In genomic region chr5:81097733-81098132, GRCh38 we compare ENCODE assay signal across 29 cellular contexts.
DNase-seq lines count a peak whose midpoint lies in the region; ATAC-seq lines count a peak whose summit lies in the region.
"Had no signal": no experiment of that assay in that cellular context is flagged by ENCODE, and none has a peak within 500 bp of the region (broad histone marks: within the 10 kb centered on the region; RNA-seq: fewer than 3 reads in every experiment).

No MANE protein-coding gene starts in this region.

- H2AFZ ChIP-seq in mesenchymal stem cell (ENCODE audit: low read depth, low read length), result no peak overlapping the region
- H2AFZ ChIP-seq: parathyroid adenoma had no signal

- no peaks in the 10 kb centered on the region for H3K36me3 Mint-ChIP-seq in stimulated activated memory B cell treated with anti-CD40 and anti-IgM and Interleukin-4, amounts not matched to agents 10 μg/mL and 1 μg/mL and 100 μg/mL, for 72 hours
- H3K36me3 Mint-ChIP-seq: activated CD8-positive, alpha-beta memory T cell treated with anti-CD3 and anti-CD28 coated beads, Interleukin-2, amount 10 ng/mL, durations not matched to agents 7 days and 5 days had no signal

- no peak overlapping the region for H3K9ac ChIP-seq in mesenchymal stem cell (ENCODE audit: low read length)
- H3K9ac ChIP-seq: parathyroid adenoma had no signal

- no peak overlapping the region for H3K27ac Mint-ChIP-seq in stimulated activated memory B cell treated with anti-CD40 and anti-IgM and Interleukin-4, amounts not matched to agents 10 μg/mL and 1 μg/mL and 100 μg/mL, for 72 hours
- H3K27ac Mint-ChIP-seq: activated CD8-positive, alpha-beta memory T cell treated with anti-CD3 and anti-CD28 coated beads, Interleukin-2, amount 10 ng/mL, durations not matched to agents 7 days and 5 days; activated naive CD8-positive, alpha-beta T cell treated with anti-CD3 and anti-CD28 coated beads, Interleukin-2, amount 10 ng/mL, durations not matched to agents 7 days and 5 days; B cell; stimulated activated naive CD8-positive, alpha-beta T cell treated with anti-CD3 and anti-CD28 coated beads, Interleukin-15, Interleukin-2, amounts not matched to agents 100 ng/mL and 50 ng/mL, for 24 hours; T-helper 17 cell had no signal

- H2BK5ac ChIP-seq in mesenchymal stem cell (ENCODE audit: low read depth, low read length, poor library complexity, severe bottlenecking), result no peak overlapping the region

- H4K91ac ChIP-seq in mesenchymal stem cell (ENCODE audit: low read length), result no peak overlapping the region

- H3K27me3 Mint-ChIP-seq in stimulated activated memory B cell treated with anti-CD40 and anti-IgM and Interleukin-4, amounts not matched to agents 10 μg/mL and 1 μg/mL and 100 μg/mL, for 72 hours, result no peaks in the 10 kb centered on the region
- H3K27me3 Mint-ChIP-seq: activated CD8-positive, alpha-beta memory T cell treated with anti-CD3 and anti-CD28 coated beads, Interleukin-2, amount 10 ng/mL, durations not matched to agents 7 days and 5 days; activated naive CD8-positive, alpha-beta T cell treated with anti-CD3 and anti-CD28 coated beads, Interleukin-2, amount 10 ng/mL, durations not matched to agents 7 days and 5 days; stimulated activated naive CD8-positive, alpha-beta T cell treated with anti-CD3 and anti-CD28 coated beads, Interleukin-15, Interleukin-2, amounts not matched to agents 100 ng/mL and 50 ng/mL, for 24 hours; T-helper 17 cell had no signal

- no peaks in the 10 kb centered on the region for H3K4me1 Mint-ChIP-seq in stimulated activated memory B cell treated with anti-CD40 and anti-IgM and Interleukin-4, amounts not matched to agents 10 μg/mL and 1 μg/mL and 100 μg/mL, for 72 hours
- H3K4me1 Mint-ChIP-seq: activated CD8-positive, alpha-beta memory T cell treated with anti-CD3 and anti-CD28 coated beads, Interleukin-2, amount 10 ng/mL, durations not matched to agents 7 days and 5 days; B cell had no signal

- WGBS in mesenchymal stem cell, result 92% methylated on average over 3 of the region's 3 CpGs

- H4K8ac ChIP-seq in mesenchymal stem cell (ENCODE audit: low read length), result peak overlapping the region; percentile 49

- H3K18ac ChIP-seq in mesenchymal stem cell (ENCODE audit: low read depth in 1 of 2, low read length in 2 of 2), result no peak overlapping the region

- no peaks in the 10 kb centered on the region for H3K9me3 ChIP-seq in mesenchymal stem cell (ENCODE audit: control insufficient read depth, low read length)
- H3K9me3 ChIP-seq: gastroesophageal sphincter, right atrium auricular region, testis had no signal

- H3K4me1 ChIP-seq in mesenchymal stem cell (ENCODE audit: control insufficient read depth, insufficient read depth, low read depth, low read length), result no peaks in the 10 kb centered on the region
- H3K4me1 ChIP-seq: gastroesophageal sphincter, parathyroid adenoma, right atrium auricular region, testis had no signal

- no peak overlapping the region for H3K23ac ChIP-seq in mesenchymal stem cell (ENCODE audit: low read length in 2 of 2)

- H3K79me1 ChIP-seq in mesenchymal stem cell (replicated peaks; ENCODE audit: low read length, poor library complexity, severe bottlenecking), result no peaks in the 10 kb centered on the region

- no peak overlapping the region for H2BK15ac ChIP-seq in mesenchymal stem cell (ENCODE audit: low read depth, poor library complexity, severe bottlenecking)

- H2BK120ac ChIP-seq in mesenchymal stem cell (ENCODE audit: low read depth, low read length), result no peak overlapping the region

- H3K9me3 Mint-ChIP-seq in stimulated activated memory B cell treated with anti-CD40 and anti-IgM and Interleukin-4, amounts not matched to agents 10 μg/mL and 1 μg/mL and 100 μg/mL, for 72 hours, result no peaks in the 10 kb centered on the region
- H3K9me3 Mint-ChIP-seq: activated naive CD8-positive, alpha-beta T cell treated with anti-CD3 and anti-CD28 coated beads, Interleukin-2, amount 10 ng/mL, durations not matched to agents 7 days and 5 days; activated T-cell treated with anti-CD3 and anti-CD28 coated beads, Interleukin-2, amount 50 U/mL, for 4 hours; stimulated activated naive CD8-positive, alpha-beta T cell treated with anti-CD3 and anti-CD28 coated beads, Interleukin-15, Interleukin-2, amounts not matched to agents 100 ng/mL and 50 ng/mL, for 24 hours had no signal

- no peak overlapping the region for H2BK12ac ChIP-seq in mesenchymal stem cell (ENCODE audit: low read length in 2 of 2)

- DNase-seq in EH (ENCODE audit: low read depth) (peak; percentile 19), amniotic epithelial cell (ENCODE audit: low read depth) (peak; percentile 57), mesenchymal stem cell (peak; percentile 22), NCI-H1694 treated with DMSO at 0.1 percent for 48 hours (lab: John Stamatoyannopoulos, UW) (no peak), kidney glomerular epithelial cell (lab: John Stamatoyannopoulos, UW) (no peak), SK-N-DZ (ENCODE audit: low spot score) (no peak)
- DNase-seq: activated CD8-positive, alpha-beta memory T cell treated with anti-CD3 and anti-CD28 coated beads, Interleukin-2, amount 10 ng/mL, durations not matched to agents 7 days and 5 days; activated gamma-delta T cell treated with Interleukin-2 at 50 U/mL for 16 hours; activated naive CD8-positive, alpha-beta T cell treated with anti-CD3 and anti-CD28 coated beads, Interleukin-2, amount 10 ng/mL, durations not matched to agents 7 days and 5 days; activated T-cell treated with anti-CD3 and anti-CD28 coated beads, Interleukin-2, amount 50 U/mL, for 4 hours; central memory CD4-positive, alpha-beta T cell; DMS53; left colon; NCI-H1048; NCI-H2171 treated with DMSO at 0.1 percent for 48 hours; NCI-H510A; PC-3; stimulated activated CD4-positive, alpha-beta T cell treated with anti-CD3 and anti-CD28 coated beads, Interleukin-1b, Interleukin-23, amount 100 ng/mL, for 48 hours; T-helper 17 cell; testis had no signal

- H3K36me3 ChIP-seq in mesenchymal stem cell (ENCODE audit: control insufficient read depth in 1 of 2, insufficient read depth in 2 of 2, low read depth in 1 of 2, low read length in 2 of 2), result no peaks in the 10 kb centered on the region
- H3K36me3 ChIP-seq: gastroesophageal sphincter, right atrium auricular region had no signal

- peak; percentile 53 for ATAC-seq in stimulated activated memory B cell treated with anti-CD40 and anti-IgM and Interleukin-4, amounts not matched to agents 10 μg/mL and 1 μg/mL and 100 μg/mL, for 72 hours
- ATAC-seq in HG02970 (IDR thresholded peaks at IDR 0.05; ENCODE audit: low FRiP score, unreplicated experiment), result no peak
- ATAC-seq: activated CD8-positive, alpha-beta memory T cell treated with anti-CD3 and anti-CD28 coated beads, Interleukin-2, amount 10 ng/mL, durations not matched to agents 7 days and 5 days; activated T-cell treated with anti-CD3 and anti-CD28 coated beads, Interleukin-2, amount 50 U/mL, for 4 hours; gastroesophageal sphincter; left colon; PC-3; Right ventricle myocardium inferior; SK-N-SH treated with all-trans-retinoic acid at 6 μM for 48 hours; T-helper 17 cell had no signal

- H3K4me2 ChIP-seq in mesenchymal stem cell (ENCODE audit: low read length, poor library complexity, severe bottlenecking), result no peak overlapping the region

- H2AK5ac ChIP-seq in mesenchymal stem cell (ENCODE audit: low read length, severe bottlenecking), result no peak overlapping the region

- no peak overlapping the region for H3K4me3 Mint-ChIP-seq in stimulated activated memory B cell treated with anti-CD40 and anti-IgM and Interleukin-4, amounts not matched to agents 10 μg/mL and 1 μg/mL and 100 μg/mL, for 72 hours
- H3K4me3 Mint-ChIP-seq: activated CD8-positive, alpha-beta memory T cell treated with anti-CD3 and anti-CD28 coated beads, Interleukin-2, amount 10 ng/mL, durations not matched to agents 7 days and 5 days; activated naive CD8-positive, alpha-beta T cell treated with anti-CD3 and anti-CD28 coated beads, Interleukin-2, amount 10 ng/mL, durations not matched to agents 7 days and 5 days; activated T-cell treated with anti-CD3 and anti-CD28 coated beads, Interleukin-2, amount 50 U/mL, for 4 hours; B cell; stimulated activated naive CD8-positive, alpha-beta T cell treated with anti-CD3 and anti-CD28 coated beads, Interleukin-15, Interleukin-2, amounts not matched to agents 100 ng/mL and 50 ng/mL, for 24 hours; T-helper 17 cell had no signal

- H3K4ac ChIP-seq in mesenchymal stem cell (ENCODE audit: low read depth in 1 of 2, low read length in 2 of 2), result no peak overlapping the region

- H3K27ac ChIP-seq in mesenchymal stem cell (ENCODE audit: low read length, poor library complexity, severe bottlenecking), result no peak overlapping the region
- H3K27ac ChIP-seq: gastroesophageal sphincter, parathyroid adenoma, right atrium auricular region, testis had no signal

- H3K27me3 ChIP-seq in mesenchymal stem cell (ENCODE audit: control insufficient read depth in 1 of 2, insufficient read depth in 1 of 2, low read length in 2 of 2), result no peaks in the 10 kb centered on the region
- H3K27me3 ChIP-seq: gastroesophageal sphincter, right atrium auricular region, testis had no signal

- H3K4me3 ChIP-seq in mesenchymal stem cell (ENCODE audit: insufficient read depth in 1 of 2, low read depth in 1 of 2, low read length in 2 of 2), result no peak overlapping the region
- H3K4me3 ChIP-seq: gastroesophageal sphincter, right atrium auricular region, testis had no signal

- H3K14ac ChIP-seq in mesenchymal stem cell (ENCODE audit: low read length in 2 of 2), result no peak overlapping the region

Comparison
In these comparisons a context has a peak if more than half of its experiments do, and no peak if none do; other contexts are left out.
1. DNase-seq: peak in EH (single experiment), amniotic epithelial cell (single experiment) and mesenchymal stem cell (single experiment); none in NCI-H1694 treated with DMSO at 0.1 percent for 48 hours (single experiment), kidney glomerular epithelial cell (single experiment) and SK-N-DZ (single experiment).